ENCODE assay signal across 6 cellular contexts in genomic region chr15:78911421-78911820, GRCh38. TPM values are rescaled to one million over a fixed set of nuclear protein-coding genes. Genes with fewer than 3 reads are reported as not detected.
A peak's percentile ranks its signal among the peaks of the same experiment; 100 is the strongest.
DNase-seq lines count a peak whose midpoint lies in the region; ATAC-seq and TF ChIP-seq lines count a peak whose summit lies in the region.
"Not testable (repeated sequence)": the region's sequence is repeated elsewhere in the genome, so short reads cannot be mapped to it uniquely, and the experiment has no call there.

No MANE protein-coding gene starts in this region.

- H3K36me3 Mint-ChIP-seq in CD4-positive, CD25-positive, alpha-beta regulatory T cell: peaks cover 54% of the 10 kb centered on the region
- peaks cover 53% of the 10 kb centered on the region for H3K36me3 Mint-ChIP-seq in activated T-helper 1 cell treated with anti-CD3 and anti-CD28 coated beads, Interleukin-12 subunit alpha, Interleukin-12 subunit beta, Interleukin-2, Interleukin-4 antibody, amounts not matched to agents 30 ng/mL and 10 ng/mL and 1 ng/mL, durations not matched to agents 14 hours and 24 hours and 36 hours (ENCODE audit: low read depth)
- H3K36me3 Mint-ChIP-seq in endodermal cell (ENCODE audit: low read depth): peaks cover 69% of the 10 kb centered on the region
- peaks cover 58 to 64% of the 10 kb centered on the region in 2 donors for H3K36me3 Mint-ChIP-seq in stimulated activated naive B cell treated with anti-CD40 and anti-IgM and Interleukin-4, amounts not matched to agents 10 μg/mL and 1 μg/mL and 100 μg/mL, for 72 hours

- not testable (repeated sequence) for H3K9me3 ChIP-seq in CD4-positive, CD25-positive, alpha-beta regulatory T cell (ENCODE audit: control insufficient read depth in 2 of 2, low read length in 2 of 2); endodermal cell (ENCODE audit: control insufficient read depth, low read length); neutrophil

- H3K27ac ChIP-seq in CD4-positive, CD25-positive, alpha-beta regulatory T cell (ENCODE audit: insufficient read depth, low read length, poor library complexity, severe bottlenecking); endodermal cell (ENCODE audit: low read depth, low read length): not testable (repeated sequence)
- H3K27ac ChIP-seq in neutrophil: peak overlapping the region; percentile 24

- not testable (repeated sequence) for H3K4me3 ChIP-seq in CD4-positive, CD25-positive, alpha-beta regulatory T cell (ENCODE audit: low read depth, low read length); H7 (ENCODE audit: insufficient read depth, low read depth, low read length); endodermal cell (ENCODE audit: low read length); neutrophil (ENCODE audit: low read depth in 1 of 2, low read length in 1 of 2)

- H3K36me3 ChIP-seq in CD4-positive, CD25-positive, alpha-beta regulatory T cell (ENCODE audit: control insufficient read depth, insufficient read depth, low read length): peaks cover 59% of the 10 kb centered on the region
- H3K36me3 ChIP-seq in H7 (replicated peaks; ENCODE audit: control insufficient read depth, insufficient read depth, low read length) (peaks cover 15% of the 10 kb centered on the region), endodermal cell (ENCODE audit: control insufficient read depth, insufficient read depth, low read length) (peaks cover 80% of the 10 kb centered on the region), neutrophil (peaks cover 52% of the 10 kb centered on the region)

- not testable (repeated sequence) for H3K9me3 Mint-ChIP-seq in CD4-positive, CD25-positive, alpha-beta regulatory T cell; activated T-helper 1 cell treated with anti-CD3 and anti-CD28 coated beads, Interleukin-12 subunit alpha, Interleukin-12 subunit beta, Interleukin-2, Interleukin-4 antibody, amounts not matched to agents 30 ng/mL and 10 ng/mL and 1 ng/mL, durations not matched to agents 14 hours and 24 hours and 36 hours; endodermal cell; stimulated activated naive B cell treated with anti-CD40 and anti-IgM and Interleukin-4, amounts not matched to agents 10 μg/mL and 1 μg/mL and 100 μg/mL, for 72 hours

- H3K27me3 ChIP-seq in CD4-positive, CD25-positive, alpha-beta regulatory T cell (ENCODE audit: control insufficient read depth, insufficient read depth, low read length); H7 (ENCODE audit: control insufficient read depth, insufficient read depth, low read length); endodermal cell (ENCODE audit: control insufficient read depth, insufficient read depth, low read length, poor library complexity, severe bottlenecking); neutrophil: not testable (repeated sequence)

- H3K9ac ChIP-seq in endodermal cell (ENCODE audit: extremely low read depth, low read length, poor library complexity, severe bottlenecking): not testable (repeated sequence)

- intact Hi-C loops in activated T-helper 1 cell treated with anti-CD3 and anti-CD28 coated beads, Interleukin-12 subunit alpha, Interleukin-12 subunit beta, Interleukin-2, Interleukin-4 antibody, amounts not matched to agents 30 ng/mL and 10 ng/mL and 1 ng/mL, durations not matched to agents 14 hours and 24 hours and 36 hours (cut with micrococcal nuclease): loop anchor here (2.0 kb wide), 1 partner anchor 67 kb away; no protein-coding TSS in a partner anchor

- peaks cover 10 to 26% (median 19%) of the 10 kb centered on the region in 4 donors for H3K4me1 Mint-ChIP-seq in CD4-positive, CD25-positive, alpha-beta regulatory T cell
- H3K4me1 Mint-ChIP-seq in activated T-helper 1 cell treated with anti-CD3 and anti-CD28 coated beads, Interleukin-12 subunit alpha, Interleukin-12 subunit beta, Interleukin-2, Interleukin-4 antibody, amounts not matched to agents 30 ng/mL and 10 ng/mL and 1 ng/mL, durations not matched to agents 14 hours and 24 hours and 36 hours (ENCODE audit: low read depth): peaks cover 31% of the 10 kb centered on the region
- peaks cover 13% of the 10 kb centered on the region for H3K4me1 Mint-ChIP-seq in endodermal cell
- H3K4me1 Mint-ChIP-seq in stimulated activated naive B cell treated with anti-CD40 and anti-IgM and Interleukin-4, amounts not matched to agents 10 μg/mL and 1 μg/mL and 100 μg/mL, for 72 hours: peaks cover 38 to 75% of the 10 kb centered on the region in 2 donors

- H3K4me3 Mint-ChIP-seq in CD4-positive, CD25-positive, alpha-beta regulatory T cell; activated T-helper 1 cell treated with anti-CD3 and anti-CD28 coated beads, Interleukin-12 subunit alpha, Interleukin-12 subunit beta, Interleukin-2, Interleukin-4 antibody, amounts not matched to agents 30 ng/mL and 10 ng/mL and 1 ng/mL, durations not matched to agents 14 hours and 24 hours and 36 hours; endodermal cell; stimulated activated naive B cell treated with anti-CD40 and anti-IgM and Interleukin-4, amounts not matched to agents 10 μg/mL and 1 μg/mL and 100 μg/mL, for 72 hours: not testable (repeated sequence)

- H3K4me1 ChIP-seq in CD4-positive, CD25-positive, alpha-beta regulatory T cell (ENCODE audit: control insufficient read depth, insufficient read depth, low read length, poor library complexity, severe bottlenecking); endodermal cell (ENCODE audit: control insufficient read depth, insufficient read depth, low read length): not testable (repeated sequence)
- peaks cover 36 to 48% of the 10 kb centered on the region in 2 experiments for H3K4me1 ChIP-seq in neutrophil (ENCODE audit: control insufficient read depth in 1 of 2, insufficient read depth in 1 of 2, low read depth in 1 of 2, low read length in 1 of 2)

- H3K27ac Mint-ChIP-seq in CD4-positive, CD25-positive, alpha-beta regulatory T cell: peak overlapping the region; percentile 20 to 51 (median 29)
- peak overlapping the region; percentile 44 for H3K27ac Mint-ChIP-seq in activated T-helper 1 cell treated with anti-CD3 and anti-CD28 coated beads, Interleukin-12 subunit alpha, Interleukin-12 subunit beta, Interleukin-2, Interleukin-4 antibody, amounts not matched to agents 30 ng/mL and 10 ng/mL and 1 ng/mL, durations not matched to agents 14 hours and 24 hours and 36 hours
- not testable (repeated sequence) for H3K27ac Mint-ChIP-seq in endodermal cell
- peak overlapping the region; percentile 84 for H3K27ac Mint-ChIP-seq in stimulated activated naive B cell treated with anti-CD40 and anti-IgM and Interleukin-4, amounts not matched to agents 10 μg/mL and 1 μg/mL and 100 μg/mL, for 72 hours

- not testable (repeated sequence) for H3K27me3 Mint-ChIP-seq in CD4-positive, CD25-positive, alpha-beta regulatory T cell; activated T-helper 1 cell treated with anti-CD3 and anti-CD28 coated beads, Interleukin-12 subunit alpha, Interleukin-12 subunit beta, Interleukin-2, Interleukin-4 antibody, amounts not matched to agents 30 ng/mL and 10 ng/mL and 1 ng/mL, durations not matched to agents 14 hours and 24 hours and 36 hours (ENCODE audit: insufficient read depth); endodermal cell (ENCODE audit: insufficient read depth); stimulated activated naive B cell treated with anti-CD40 and anti-IgM and Interleukin-4, amounts not matched to agents 10 μg/mL and 1 μg/mL and 100 μg/mL, for 72 hours

- DNase-seq in CD4-positive, CD25-positive, alpha-beta regulatory T cell; activated T-helper 1 cell treated with anti-CD3 and anti-CD28 coated beads, Interleukin-12 subunit alpha, Interleukin-12 subunit beta, Interleukin-2, Interleukin-4 antibody, amounts not matched to agents 30 ng/mL and 10 ng/mL and 1 ng/mL, durations not matched to agents 14 hours and 24 hours and 36 hours (ENCODE audit: low spot score); stimulated activated naive B cell treated with anti-CD40 and anti-IgM and Interleukin-4, amounts not matched to agents 10 μg/mL and 1 μg/mL and 100 μg/mL, for 72 hours: not testable (repeated sequence)
- DNase-seq in H7 (peak; percentile 2), endodermal cell (peak; percentile 41)

- not testable (repeated sequence) for TF ChIP-seq CTCF in endodermal cell (conservative IDR thresholded peaks at IDR 0.05); neutrophil (IDR thresholded peaks at IDR 0.05)

- not testable (repeated sequence) for ATAC-seq in CD4-positive, CD25-positive, alpha-beta regulatory T cell (ENCODE audit: low read depth in 2 of 2); stimulated activated naive B cell treated with anti-CD40 and anti-IgM and Interleukin-4, amounts not matched to agents 10 μg/mL and 1 μg/mL and 100 μg/mL, for 72 hours (replicated peaks)

- WGBS in endodermal cell (ENCODE audit: insufficient coverage in 1 of 2, insufficient read length in 1 of 2), 2 experiments: 95 to 98% methylated on average over 4 to 8 of the region's 8 CpGs

RNA-seq across cellular contexts. Expression of gene CTSH, which starts 33.4 kb away (rescaled TPM):
- 9.6 TPM for total RNA-seq in CD4-positive, CD25-positive, alpha-beta regulatory T cell
- 10 to 100 TPM; 29.0 to 51.5 (median 41.7) TPM for polyA plus RNA-seq in CD4-positive, CD25-positive, alpha-beta regulatory T cell
- 16.9 and 17.1 TPM in 2 replicates for total RNA-seq in H7 (2014; rRNA removed; shearing (Covaris generic))
- total RNA-seq in activated T-helper 1 cell treated with anti-CD3 and anti-CD28 coated beads, Interleukin-12 subunit alpha, Interleukin-12 subunit beta, Interleukin-2, Interleukin-4 antibody, amounts not matched to agents 30 ng/mL and 10 ng/mL and 1 ng/mL, durations not matched to agents 14 hours and 24 hours and 36 hours: 50.9 and 57.3 TPM in 2 replicates
- total RNA-seq in endodermal cell: 100 to 1,000 TPM in 1 of 2 donors, 10 to 100 TPM in 1; 61.9 to 101 TPM
- polyA plus RNA-seq in endodermal cell (2013, experiment 1 of 2): 24.6 TPM
- 21.8 TPM for polyA plus RNA-seq in endodermal cell (2013, experiment 2 of 2)

RNA-seq across cellular contexts. Expression of gene MORF4L1, which starts 38.7 kb away (rescaled TPM):
- total RNA-seq in CD4-positive, CD25-positive, alpha-beta regulatory T cell: 402 TPM
- polyA plus RNA-seq in CD4-positive, CD25-positive, alpha-beta regulatory T cell: 100 to 1,000 TPM; 271 to 324 (median 292) TPM
- 235 and 339 TPM in 2 replicates for total RNA-seq in H7 (2014; rRNA removed; shearing (Covaris generic))
- total RNA-seq in activated T-helper 1 cell treated with anti-CD3 and anti-CD28 coated beads, Interleukin-12 subunit alpha, Interleukin-12 subunit beta, Interleukin-2, Interleukin-4 antibody, amounts not matched to agents 30 ng/mL and 10 ng/mL and 1 ng/mL, durations not matched to agents 14 hours and 24 hours and 36 hours: 270 and 271 TPM in 2 replicates
- 100 to 1,000 TPM; 457 to 505 TPM for total RNA-seq in endodermal cell
- 438 TPM for polyA plus RNA-seq in endodermal cell (2013, experiment 1 of 2)
- 420 TPM for polyA plus RNA-seq in endodermal cell (2013, experiment 2 of 2)
